Comparison of ENCODE assay signal across 8 cellular contexts in the genomic region with DNA sequence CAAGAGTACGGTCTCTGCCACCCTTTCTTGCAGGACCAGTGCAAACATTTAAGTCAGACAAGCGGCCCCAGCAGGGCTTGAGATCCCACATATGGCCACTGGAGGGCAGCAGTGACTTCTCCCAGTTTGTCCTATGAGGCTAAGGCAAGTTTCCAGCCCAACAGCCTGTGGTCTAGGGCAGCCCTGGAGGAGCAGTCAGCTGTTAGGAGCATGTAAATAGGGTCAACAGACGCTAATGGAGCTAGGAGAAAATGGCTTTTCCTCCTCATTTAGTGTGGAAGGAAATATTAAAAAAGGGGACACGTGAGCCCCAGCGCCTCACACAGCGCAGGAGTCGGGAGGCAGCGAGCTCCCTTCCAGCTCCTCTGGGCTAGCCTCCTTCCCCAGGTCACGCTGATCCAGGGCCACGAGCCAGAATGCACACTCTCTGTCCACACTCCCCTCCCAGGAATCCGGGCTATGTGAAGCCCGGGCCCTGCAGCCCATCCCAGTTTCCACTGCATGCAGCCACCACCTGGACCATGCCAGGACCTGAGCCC.
DNase-seq lines count a peak whose midpoint lies in the region; ATAC-seq and TF ChIP-seq lines count a peak whose summit lies in the region.

No MANE protein-coding gene starts in this region.

- no peak overlapping the region for H3K4me3 ChIP-seq in adrenal gland
- H3K4me3 ChIP-seq in urinary bladder (ENCODE audit: low read depth, low read length), result no peak overlapping the region

- H3K9me3 ChIP-seq in adrenal gland (replicated peaks in 1 of 3), result no peaks in the 10 kb centered on the region

- TF ChIP-seq CTCF in adrenal gland (IDR thresholded peaks at IDR 0.05), result peak; percentile 84 to 93 (median 89)

- DNase-seq in DMS 273 treated with DMSO at 0.1 percent for 48 hours (lab: John Stamatoyannopoulos, UW), result peak; percentile 76
- peak; percentile 88 for DNase-seq in H4 (ENCODE audit: low spot score)
- peak; percentile 77 for DNase-seq in NCI-H1105 treated with DMSO at 0.1 percent for 48 hours (lab: John Stamatoyannopoulos, UW)
- DNase-seq in SW 1271 (lab: John Stamatoyannopoulos, UW), result peak; percentile 49 to 67
- peak; percentile 84 to 97 (median 90) for DNase-seq in adrenal gland
- peak; percentile 90 for DNase-seq in left cardiac atrium
- DNase-seq in pulmonary artery endothelial cell (ENCODE audit: low read depth, low spot score), result peak; percentile 63

- peaks cover 0 to under 1% of the 10 kb centered on the region in 2 donors for H3K4me1 ChIP-seq in adrenal gland (replicated peaks in 1 of 2)
- H3K4me1 ChIP-seq in urinary bladder (ENCODE audit: insufficient read depth), result no peaks in the 10 kb centered on the region

- 36 to 50% (median 42%) methylated on average over 11 to 12 of the region's 12 CpGs for WGBS in adrenal gland, 4 donors
- 22% methylated on average over 12 of the region's 12 CpGs for WGBS in urinary bladder

- intact Hi-C loops in adrenal gland (cut with DNase I), result loop anchor here (5.0 to 10.0 kb wide), 2 partner anchors 36 to 343 kb away; no protein-coding TSS in a partner anchor
- intact Hi-C loops in left cardiac atrium (cut with DNase I), result loop anchor here (1.0 to 10.0 kb wide), 4 partner anchors 37 to 341 kb away; a partner anchor contains a TSS

- peak; percentile 83 to 85 for ATAC-seq in left cardiac atrium

- H3K36me3 ChIP-seq in adrenal gland (replicated peaks in 1 of 2) (no peaks in the 10 kb centered on the region), urinary bladder (ENCODE audit: insufficient read depth) (no peaks in the 10 kb centered on the region)

- no peaks in the 10 kb centered on the region for H3K27me3 ChIP-seq in adrenal gland

- TF ChIP-seq POLR2A in adrenal gland (IDR thresholded peaks at IDR 0.05), result no peak

- H3K27ac ChIP-seq in adrenal gland (peak overlapping the region in 1 of 5 donors; percentile 79), urinary bladder (ENCODE audit: low read depth) (peak overlapping the region; percentile 33)
